Comparison of ENCODE assay signal across 25 cellular contexts in the genomic region with DNA sequence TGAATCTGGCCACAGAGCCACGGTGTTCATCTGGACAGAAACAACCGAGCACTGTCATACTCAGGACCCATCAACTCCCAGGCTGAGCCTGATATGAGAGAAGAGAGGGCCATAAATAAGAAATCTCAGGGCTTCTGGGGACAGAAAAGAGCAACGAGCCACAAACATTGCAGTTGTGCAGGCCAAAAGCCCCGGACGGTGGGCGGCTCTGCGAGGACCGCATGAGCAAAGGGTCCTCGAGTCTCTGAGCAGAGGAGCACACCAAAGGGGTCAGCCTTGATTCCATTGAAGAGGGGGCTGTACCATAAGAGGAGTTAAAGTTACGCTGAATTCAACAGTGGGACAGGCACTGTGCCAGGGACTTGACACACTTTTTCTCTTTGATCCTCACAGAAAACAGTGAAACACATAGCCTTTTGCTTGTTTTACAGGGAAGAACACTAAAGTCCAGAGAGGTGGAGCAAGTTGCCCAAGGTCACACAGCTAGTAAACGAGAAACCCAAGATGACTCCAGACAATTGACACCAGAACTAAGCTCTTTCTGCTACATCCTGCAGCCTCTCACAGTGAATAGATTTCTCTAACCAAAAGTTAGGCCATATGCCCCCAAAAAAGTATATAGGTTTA.
DNase-seq lines count a peak whose midpoint lies in the region; ATAC-seq and TF ChIP-seq lines count a peak whose summit lies in the region.
"Had no signal": no experiment of that assay in that cellular context is flagged by ENCODE, and none has a peak within 500 bp of the region (broad histone marks: within the 10 kb centered on the region; RNA-seq: fewer than 3 reads in every experiment).

No MANE protein-coding gene starts in this region.

- WGBS in body of pancreas, 2 donors = 72 to 74% methylated on average over 11 of the region's 11 CpGs

- TF ChIP-seq POLR2A in body of pancreas (IDR thresholded peaks at IDR 0.05) = no peak

- H3K4me3 ChIP-seq in HEK293 (ENCODE audit: low read depth, low read length) (no peak overlapping the region), RWPE2 (ENCODE audit: severe bottlenecking) (no peak overlapping the region), left lung (no peak overlapping the region), body of pancreas (no peak overlapping the region)
- H3K4me3 ChIP-seq: A549; BLaER1 treated with 17β-estradiol and CSF1 and Interleukin-3, amounts not matched to agents 10 nM and 100 nM; SJSA1 had no signal

- no peak for TF ChIP-seq CTCF in HEK293 (tag by site-specific recombination; IDR thresholded peaks at IDR 0.05)
- TF ChIP-seq CTCF in RWPE2 (IDR thresholded peaks at IDR 0.05; ENCODE audit: poor library complexity, severe bottlenecking) = no peak
- no peak for TF ChIP-seq CTCF in foreskin keratinocyte (conservative IDR thresholded peaks at IDR 0.05)
- TF ChIP-seq CTCF in left lung (IDR thresholded peaks at IDR 0.05) = no peak
- TF ChIP-seq CTCF in body of pancreas (IDR thresholded peaks at IDR 0.05) = no peak

- intact Hi-C loops in posterior vena cava (cut with DNase I) = no loop called here
- intact Hi-C loops in left lung (cut with DNase I) = no loop called here
- intact Hi-C loops in body of pancreas (cut with DNase I) = no loop called here

- no peaks in the 10 kb centered on the region for H3K27me3 ChIP-seq in RWPE2 (ENCODE audit: insufficient read depth, poor library complexity, severe bottlenecking)
- peaks cover 6% of the 10 kb centered on the region for H3K27me3 ChIP-seq in foreskin keratinocyte
- H3K27me3 ChIP-seq in left lung = no peaks in the 10 kb centered on the region
- no peaks in the 10 kb centered on the region for H3K27me3 ChIP-seq in body of pancreas
- H3K27me3 ChIP-seq: BLaER1 treated with 17β-estradiol and CSF1 and Interleukin-3, amounts not matched to agents 10 nM and 100 nM had no signal

- H3K36me3 ChIP-seq in HEK293 (ENCODE audit: control insufficient read depth in 2 of 2, insufficient read depth in 1 of 2, low read length in 2 of 2) = no peaks in the 10 kb centered on the region
- no peaks in the 10 kb centered on the region for H3K36me3 ChIP-seq in RWPE2 (ENCODE audit: low read depth)
- no peaks in the 10 kb centered on the region for H3K36me3 ChIP-seq in left lung
- H3K36me3 ChIP-seq in body of pancreas (replicated peaks in 1 of 2; ENCODE audit: insufficient read depth in 1 of 2, low read depth in 2 of 2) = no peaks in the 10 kb centered on the region
- H3K36me3 ChIP-seq: BLaER1 treated with 17β-estradiol and CSF1 and Interleukin-3, amounts not matched to agents 10 nM and 100 nM; SJSA1 had no signal

- H3K4me1 ChIP-seq in HEK293 (ENCODE audit: control insufficient read depth, insufficient read depth, low read length) (no peaks in the 10 kb centered on the region), RWPE2 (ENCODE audit: insufficient read depth, poor library complexity, severe bottlenecking) (peaks cover 35% of the 10 kb centered on the region), foreskin keratinocyte (peaks cover 25% of the 10 kb centered on the region), left lung (no peaks in the 10 kb centered on the region), body of pancreas (no peaks in the 10 kb centered on the region)
- H3K4me1 ChIP-seq: A549; BLaER1 treated with 17β-estradiol and CSF1 and Interleukin-3, amounts not matched to agents 10 nM and 100 nM; SJSA1 had no signal

- H3K27ac ChIP-seq in HEK293 (ENCODE audit: extremely low read depth, low read depth, low read length) (no peak overlapping the region), RWPE2 (ENCODE audit: poor library complexity, severe bottlenecking) (peak overlapping the region; percentile 91), foreskin keratinocyte (peak overlapping the region; percentile 78), left lung (no peak overlapping the region), body of pancreas (no peak overlapping the region)
- H3K27ac ChIP-seq: A549; BLaER1 treated with 17β-estradiol and CSF1 and Interleukin-3, amounts not matched to agents 10 nM and 100 nM; SJSA1 had no signal

- no peak for DNase-seq in RWPE2 (ENCODE audit: low spot score)
- DNase-seq in foreskin keratinocyte = no peak
- DNase-seq in posterior vena cava (ENCODE audit: low spot score) = peak; percentile 40
- DNase-seq in NAMALWA (ENCODE audit: low spot score) = no peak
- DNase-seq in left lung = no peak
- DNase-seq in body of pancreas = no peak
- DNase-seq: AML-193; CD4-positive, alpha-beta memory T cell; COR-L47; Kasumi-1; MV-4-11; NCI-H1105 treated with DMSO at 0.1 percent for 48 hours; NCI-H146; NCI-H1930; NCI-H2107; NCI-H446 treated with DMSO at 0.1 percent for 48 hours; NCI-H82; NK-92 treated with Interleukin-12 subunit alpha and Interleukin-12 subunit beta, amount 100 ng/mL, for 24 hours; PC-3; Right ventricle myocardium superior had no signal

- H3K9me3 ChIP-seq in HEK293 (ENCODE audit: control insufficient read depth, insufficient read depth, low read depth, low read length) (no peaks in the 10 kb centered on the region), RWPE2 (ENCODE audit: severe bottlenecking) (no peaks in the 10 kb centered on the region), left lung (no peaks in the 10 kb centered on the region), body of pancreas (no peaks in the 10 kb centered on the region)
- H3K9me3 ChIP-seq: A549; BLaER1 treated with 17β-estradiol and CSF1 and Interleukin-3, amounts not matched to agents 10 nM and 100 nM; SJSA1 had no signal

- CTCF ChIA-PET in HEK293 (lab: Yijun Ruan, JAX) = no interaction called here

- no peak for ATAC-seq in RWPE2 (ENCODE audit: low read depth)
- no peak for ATAC-seq in foreskin keratinocyte
- ATAC-seq in left lung = no peak
- no peak for ATAC-seq in body of pancreas
- ATAC-seq: HCT116, PC-3 had no signal

- POLR2A ChIA-PET in HEK293 (lab: Yijun Ruan, JAX) = no interaction called here

TF ChIP-seq in HEK293, 187 proteins besides CTCF, POLR2A, EP300 and RAD21:
- TF ChIP-seq ZNF768 (tag by site-specific recombination; IDR thresholded peaks at IDR 0.05) (peak; percentile 55; the same call in 1 of the 2 replicates), GLI2 (tag by site-specific recombination; IDR thresholded peaks at IDR 0.05; ENCODE audit: borderline replicate concordance, low read depth) (no peak), SP2 (tag by site-specific recombination; IDR thresholded peaks at IDR 0.05) (no peak), ZNF48 (tag by site-specific recombination; IDR thresholded peaks at IDR 0.05) (no peak)

Comparison
In these comparisons a context has a peak if more than half of its experiments do, and no peak if none do; other contexts are left out.
1. H3K27ac ChIP-seq: peak in RWPE2 (single experiment) and foreskin keratinocyte (single experiment); none in HEK293 (single experiment), left lung (0 of 2) and body of pancreas (0 of 4).